Comparison of ENCODE assay signal across 9 cellular contexts in genomic region chr11:94593030-94593429, GRCh38. TPM values are rescaled to one million over a fixed set of nuclear protein-coding genes. Genes with fewer than 3 reads are reported as not detected.
DNase-seq lines count a peak whose midpoint lies in the region; ATAC-seq lines count a peak whose summit lies in the region.
"Had no signal": no experiment of that assay in that cellular context is flagged by ENCODE, and none has a peak within 500 bp of the region (broad histone marks: within the 10 kb centered on the region; RNA-seq: fewer than 3 reads in every experiment).

No MANE protein-coding gene starts in this region.

- peak; percentile 88 for ATAC-seq in GM18909 (IDR thresholded peaks at IDR 0.05; ENCODE audit: poor library complexity, unreplicated experiment)
- ATAC-seq in HG03432 (IDR thresholded peaks at IDR 0.05; ENCODE audit: unreplicated experiment): peak; percentile 82
- no peak for ATAC-seq in activated T-cell treated with anti-CD3 and anti-CD28 coated beads, Interleukin-2, amount 50 U/mL, for 72 hours (replicated peaks in 1 of 2)

- H3K9me3 Mint-ChIP-seq in activated T-cell treated with anti-CD3 and anti-CD28 coated beads, Interleukin-2, amount 50 U/mL, for 72 hours: no peaks in the 10 kb centered on the region

- H3K27me3 Mint-ChIP-seq in activated T-cell treated with anti-CD3 and anti-CD28 coated beads, Interleukin-2, amount 50 U/mL, for 72 hours (ENCODE audit: low read depth): no peaks in the 10 kb centered on the region

- DNase-seq in HCEC 1CT (peak; percentile 51), myocyte (ENCODE audit: low read depth) (peak; percentile 23), DMS153 treated with DMSO at 0.1 percent for 48 hours (lab: John Stamatoyannopoulos, UW; ENCODE audit: unreplicated experiment) (no peak), NCI-H2227 treated with DMSO at 0.1 percent for 48 hours (lab: John Stamatoyannopoulos, UW) (no peak), OCI-M1 (lab: John Stamatoyannopoulos, UW) (no peak)
- DNase-seq in activated T-cell treated with anti-CD3 and anti-CD28 coated beads, Interleukin-2, amount 50 U/mL, for 72 hours: no peak
- DNase-seq: central memory CD4-positive, alpha-beta T cell had no signal

- H3K4me1 Mint-ChIP-seq in activated T-cell treated with anti-CD3 and anti-CD28 coated beads, Interleukin-2, amount 50 U/mL, for 72 hours (ENCODE audit: low read depth): no peaks in the 10 kb centered on the region

- H3K36me3 Mint-ChIP-seq in activated T-cell treated with anti-CD3 and anti-CD28 coated beads, Interleukin-2, amount 50 U/mL, for 72 hours (ENCODE audit: insufficient read depth in 2 of 2): no peaks in the 10 kb centered on the region

- H3K4me3 Mint-ChIP-seq in activated T-cell treated with anti-CD3 and anti-CD28 coated beads, Interleukin-2, amount 50 U/mL, for 72 hours: no peak overlapping the region

- no peak overlapping the region for H3K27ac Mint-ChIP-seq in activated T-cell treated with anti-CD3 and anti-CD28 coated beads, Interleukin-2, amount 50 U/mL, for 72 hours

RNA-seq across cellular contexts. Expression of gene PIWIL4, which starts 25.9 kb away (rescaled TPM):
- total RNA-seq in myocyte: 0.72 and 0.73 TPM in 2 replicates
- polyA plus RNA-seq in myocyte (2012): 0.68 TPM
- total RNA-seq in activated T-cell treated with anti-CD3 and anti-CD28 coated beads, Interleukin-2, amount 50 U/mL, for 72 hours: 1 to 10 TPM; 1.1 to 1.6 TPM

RNA-seq across cellular contexts. Expression of gene FUT4, which starts 49.3 kb away (rescaled TPM):
- total RNA-seq in myocyte: 3.9 and 4.0 TPM in 2 replicates
- 1.4 TPM for polyA plus RNA-seq in myocyte (2012)
- total RNA-seq in activated T-cell treated with anti-CD3 and anti-CD28 coated beads, Interleukin-2, amount 50 U/mL, for 72 hours: 1 to 10 TPM; 5.4 to 5.5 TPM

Comparison
In these comparisons a context has a peak if more than half of its experiments do, and no peak if none do; other contexts are left out.
1. ATAC-seq: peak in GM18909 (single experiment) and HG03432 (single experiment); none in activated T-cell treated with anti-CD3 and anti-CD28 coated beads, Interleukin-2, amount 50 U/mL, for 72 hours (0 of 2).
2. DNase-seq: peak in HCEC 1CT (single experiment) and myocyte (single experiment); none in DMS153 treated with DMSO at 0.1 percent for 48 hours (single experiment), NCI-H2227 treated with DMSO at 0.1 percent for 48 hours (single experiment), OCI-M1 (single experiment) and activated T-cell treated with anti-CD3 and anti-CD28 coated beads, Interleukin-2, amount 50 U/mL, for 72 hours (0 of 2).